In the genomic region with DNA sequence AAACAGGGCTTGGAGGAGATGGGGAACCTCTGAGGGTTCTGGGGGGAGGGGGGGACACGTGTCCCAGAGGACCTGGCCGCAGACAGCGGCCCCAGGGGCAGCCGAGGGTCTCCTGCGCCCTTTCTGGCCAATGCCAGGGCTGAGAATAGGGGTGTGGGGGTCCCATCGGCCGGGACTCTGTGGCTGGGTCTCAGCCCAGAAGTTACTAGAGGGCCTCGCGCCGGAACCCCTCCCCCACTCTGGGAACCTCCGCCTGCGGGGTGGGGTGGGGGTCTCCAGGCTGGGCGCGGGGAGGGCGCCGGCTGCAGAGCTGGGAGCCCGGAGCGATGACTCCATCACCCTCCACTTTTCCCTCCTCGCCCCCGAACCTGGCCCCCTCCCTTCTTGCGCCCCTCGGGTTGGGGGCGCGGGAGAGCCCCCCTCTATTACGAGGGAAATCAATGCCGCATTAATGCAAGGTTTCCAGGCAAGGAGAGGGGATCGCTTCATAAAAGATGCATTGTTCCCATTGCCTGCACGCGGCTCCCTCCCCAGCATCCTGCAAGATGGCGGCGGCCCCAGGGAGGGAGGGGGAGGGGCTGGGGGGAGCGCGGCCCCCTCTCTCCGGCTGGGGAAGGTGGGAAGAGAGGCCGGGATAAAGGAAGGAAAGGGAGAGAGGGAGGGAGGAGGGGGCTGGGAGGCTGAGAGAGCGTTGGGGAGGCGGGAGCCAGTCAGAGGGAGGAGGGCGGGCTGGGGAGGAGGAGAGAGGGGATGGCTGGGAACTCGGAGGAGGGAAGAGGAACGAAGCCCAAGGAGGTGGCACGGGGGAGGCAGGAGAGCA, we compare ENCODE assay signal across 8 cellular contexts.
A peak's percentile ranks its signal among the peaks of the same experiment; 100 is the strongest.
DNase-seq lines count a peak whose midpoint lies in the region; ATAC-seq, FAIRE-seq and TF ChIP-seq lines count a peak whose summit lies in the region.
"Not testable (repeated sequence)": the region's sequence is repeated elsewhere in the genome, so short reads cannot be mapped to it uniquely, and the experiment has no call there.

No MANE protein-coding gene starts in this region.

- not testable (repeated sequence) for ATAC-seq in HepG2

- H3K4me3 Mint-ChIP-seq in progenitor cell of endocrine pancreas (ENCODE audit: low read depth): peak overlapping the region; percentile 62

- POLR2A ChIA-PET in SK-N-SH (lab: Yijun Ruan, JAX); HepG2 (lab: Yijun Ruan, JAX): not testable (repeated sequence)

- H3K27ac ChIP-seq in SK-N-SH (ENCODE audit: low read depth in 2 of 2, low read length in 1 of 2) (peak overlapping the region in 1 of 2 experiments; percentile 69; a peak in 3 of 4 replicates), uterus (peak overlapping the region; percentile 41 to 63)
- not testable (repeated sequence) for H3K27ac ChIP-seq in ascending aorta; HepG2 (ENCODE audit: extremely low read length, insufficient read depth, low read length)

- H3K27ac Mint-ChIP-seq in progenitor cell of endocrine pancreas: not testable (repeated sequence)

- intact Hi-C loops in ascending aorta (cut with DNase I); HepG2 (cut with micrococcal nuclease; ENCODE audit: unreplicated experiment); uterus (cut with DNase I; ENCODE audit: low total_unique reads): not testable (repeated sequence)

- not testable (repeated sequence) for H3K9me2 ChIP-seq in SK-N-SH

- BruUV-seq in HepG2 (replicated peaks; lab: Mats Ljungman, UMichigan): not testable (repeated sequence)

- H2AFZ ChIP-seq in SK-N-SH (ENCODE audit: low read depth): peak overlapping the region; percentile 91; the same call in 1 of the 2 replicates
- not testable (repeated sequence) for H2AFZ ChIP-seq in HepG2 (ENCODE audit: low read length)

- peak overlapping the region; percentile 68 for H3K4me2 ChIP-seq in SK-N-SH
- H3K4me2 ChIP-seq in HepG2 (ENCODE audit: low read depth, low read length): not testable (repeated sequence)

- not testable (repeated sequence) for H3F3A ChIP-seq in SK-N-SH (replicated peaks; ENCODE audit: insufficient read depth)

- H3K4me1 Mint-ChIP-seq in progenitor cell of endocrine pancreas (ENCODE audit: low read depth): not testable (repeated sequence)

- not testable (repeated sequence) for TF ChIP-seq CTCF in SK-N-SH (IDR thresholded peaks at IDR 0.05); ascending aorta (IDR thresholded peaks at IDR 0.05); fibroblast of mammary gland (conservative IDR thresholded peaks at IDR 0.05; ENCODE audit: control insufficient read depth, insufficient read depth, low read depth, low read length); HepG2 (CRISPR knock-in tag; IDR thresholded peaks at IDR 0.05); progenitor cell of endocrine pancreas (IDR thresholded peaks at IDR 0.05; ENCODE audit: unreplicated experiment); uterus (IDR thresholded peaks at IDR 0.05)

- H4K20me1 ChIP-seq in SK-N-SH (ENCODE audit: insufficient read depth); HepG2 (ENCODE audit: insufficient read depth, low read length): not testable (repeated sequence)

- not testable (repeated sequence) for H3K4me1 ChIP-seq in SK-N-SH (ENCODE audit: control insufficient read depth in 1 of 2, insufficient read depth in 2 of 2, low read depth in 1 of 2, low read length in 1 of 2); ascending aorta; HepG2 (ENCODE audit: insufficient read depth, low read length); uterus

- H3K27me3 ChIP-seq in SK-N-SH (ENCODE audit: insufficient read depth); ascending aorta; HepG2 (ENCODE audit: control insufficient read depth in 1 of 2, insufficient read depth in 2 of 2, low read length in 2 of 2); uterus: not testable (repeated sequence)

- FAIRE-seq in HepG2 (lab: Jason Lieb, UNC): not testable (repeated sequence)

- peak overlapping the region; percentile 71 for H3K9ac ChIP-seq in SK-N-SH
- H3K9ac ChIP-seq in HepG2 (ENCODE audit: insufficient read depth, low read depth, low read length): not testable (repeated sequence)

- CTCF ChIA-PET in SK-N-SH (lab: Yijun Ruan, JAX); HepG2 (lab: Yijun Ruan, JAX; ENCODE audit: low intra/inter-chr PET ratio, low total read pairs): not testable (repeated sequence)

- not testable (repeated sequence) for H3K79me2 ChIP-seq in SK-N-SH (ENCODE audit: insufficient read depth); HepG2 (ENCODE audit: insufficient read depth, low read length)

- in situ Hi-C loops in HepG2 (cut with HindIII; ENCODE audit: extremely low pct_ligation_motif_present, low pct_unique_long_range_greater_than_20kb): not testable (repeated sequence)

- H3K9me3 Mint-ChIP-seq in progenitor cell of endocrine pancreas (ENCODE audit: low read depth): not testable (repeated sequence)

- not testable (repeated sequence) for H3K36me3 ChIP-seq in SK-N-SH (replicated peaks in 1 of 2; ENCODE audit: control insufficient read depth in 1 of 2, insufficient read depth in 2 of 2, low read length in 1 of 2); ascending aorta; HepG2 (replicated peaks in 1 of 2; ENCODE audit: control insufficient read depth in 1 of 2, insufficient read depth in 2 of 2, low read length in 2 of 2); uterus

- not testable (repeated sequence) for TF ChIP-seq POLR2A in HepG2 (IDR thresholded peaks at IDR 0.05; ENCODE audit: insufficient read depth in 1 of 2, low read depth in 2 of 2, low read length in 2 of 2); uterus (IDR thresholded peaks at IDR 0.05)

- H3K4me3 ChIP-seq in SK-N-SH (ENCODE audit: low read depth in 2 of 2, low read length in 1 of 2) (peak overlapping the region; percentile 43 to 60), ascending aorta (peak overlapping the region; percentile 65 to 72), fibroblast of mammary gland (ENCODE audit: control insufficient read depth, low read depth, low read length) (peak overlapping the region; percentile 30), uterus (peak overlapping the region; percentile 38 to 55)
- H3K4me3 ChIP-seq in HepG2 (replicated peaks in 1 of 3; ENCODE audit: insufficient read depth in 1 of 3, low read depth in 2 of 3, low read length in 3 of 3): not testable (repeated sequence)

- not testable (repeated sequence) for H3K9me3 ChIP-seq in SK-N-SH; ascending aorta; HepG2 (ENCODE audit: low read length); uterus

- not testable (repeated sequence) for TF ChIP-seq EP300 in SK-N-SH (IDR thresholded peaks at IDR 0.05; ENCODE audit: borderline replicate concordance in 1 of 2, low read depth in 1 of 2, low read length in 1 of 2); HepG2 (IDR thresholded peaks at IDR 0.05; ENCODE audit: low read depth in 2 of 2, low read length in 2 of 2); HepG2 (CRISPR knock-in tag; IDR thresholded peaks at IDR 0.05; ENCODE audit: borderline replicate concordance)

- not testable (repeated sequence) for H3K36me3 Mint-ChIP-seq in progenitor cell of endocrine pancreas (ENCODE audit: insufficient read depth)

- not testable (repeated sequence) for H3K27me3 Mint-ChIP-seq in progenitor cell of endocrine pancreas

- WGBS in SK-N-SH (ENCODE audit: low lambda C conversion rate): 2% methylated on average over 35 of the region's 41 CpGs
- 17% methylated on average over 27 of the region's 41 CpGs for WGBS in HepG2 (ENCODE audit: low lambda C conversion rate)

- DNase-seq in Daoy (ENCODE audit: low read depth): peak; percentile 84
- peak; percentile 10 to 47 for DNase-seq in NCI-H1930 (lab: John Stamatoyannopoulos, UW)
- DNase-seq in SK-N-SH; HepG2 (ENCODE audit: low spot score): not testable (repeated sequence)
- peak; percentile 9 to 76 for DNase-seq in ascending aorta (ENCODE audit: low spot score in 2 of 2)
- DNase-seq in fibroblast of mammary gland (ENCODE audit: low read depth): peak; percentile 71
- DNase-seq in progenitor cell of endocrine pancreas (ENCODE audit: low spot score, unreplicated experiment): peak; percentile 43
- peak; percentile 74 to 81 for DNase-seq in uterus

- not testable (repeated sequence) for TF ChIP-seq RAD21 in SK-N-SH (IDR thresholded peaks at IDR 0.05; ENCODE audit: low read length); HepG2 (CRISPR knock-in tag; IDR thresholded peaks at IDR 0.05)

TF ChIP-seq in SK-N-SH, 30 proteins besides CTCF, POLR2A, EP300 and RAD21:
- TF ChIP-seq YY1 (IDR thresholded peaks at IDR 0.05; ENCODE audit: low read depth) (peak; percentile 81), TAF1 (IDR thresholded peaks at IDR 0.05; ENCODE audit: borderline replicate concordance, low read depth, low read length) (0 out of 2 replicates have a peak, but pooled peaks have one; percentile 31)
- TF ChIP-seq, protein P1, sequence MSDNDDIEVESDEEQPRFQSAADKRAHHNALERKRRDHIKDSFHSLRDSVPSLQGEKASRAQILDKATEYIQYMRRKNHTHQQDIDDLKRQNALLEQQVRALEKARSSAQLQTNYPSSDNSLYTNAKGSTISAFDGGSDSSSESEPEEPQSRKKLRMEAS (IDR thresholded peaks at IDR 0.05; ENCODE audit: low read depth): 0 out of 2 replicates have a peak, but pooled peaks have one; percentile 11

TF ChIP-seq in HepG2, 621 proteins besides CTCF, POLR2A, EP300 and RAD21:
- TF ChIP-seq ZSCAN22 (CRISPR knock-in tag; IDR thresholded peaks at IDR 0.05): peak; percentile 71; the same call in 1 of the 2 replicates
